In genomic region chr5:181203842-181204560, GRCh38 we compare ENCODE assay signal across 6 cellular contexts. TPM values are rescaled to one million over a fixed set of nuclear protein-coding genes. Genes with fewer than 3 reads are reported as not detected.
DNase-seq lines count a peak whose midpoint lies in the region; ATAC-seq and TF ChIP-seq lines count a peak whose summit lies in the region.

No MANE protein-coding gene starts in this region.

- no peak for DNase-seq in DND-41
- no peak for DNase-seq in activated naive CD8-positive, alpha-beta T cell treated with anti-CD3 and anti-CD28 coated beads for 36 hours
- DNase-seq in GM13977 (ENCODE audit: low spot score) = no peak
- no peak for DNase-seq in glomerular visceral epithelial cell (ENCODE audit: extremely low spot score)

- H2AFZ ChIP-seq in DND-41 (ENCODE audit: low read depth, low read length) = peak overlapping the region; percentile 62

- ATAC-seq in DND-41 (ENCODE audit: insufficient read depth, low read depth) (peak; percentile 7; the same call in 1 of the 3 replicates), HG02884 (IDR thresholded peaks at IDR 0.05; ENCODE audit: unreplicated experiment) (no peak)

- peaks cover 38% of the 10 kb centered on the region for H3K27me3 ChIP-seq in DND-41 (ENCODE audit: insufficient read depth, low read length, poor library complexity)
- H3K27me3 ChIP-seq in mucosa of stomach (ENCODE audit: control insufficient read depth, insufficient read depth, low read length) = peaks cover 28% of the 10 kb centered on the region

- no peaks in the 10 kb centered on the region for H3K79me2 ChIP-seq in DND-41 (ENCODE audit: insufficient read depth, low read length)

- H3K27ac ChIP-seq in DND-41 (ENCODE audit: low read length) = no peak overlapping the region

- 0 out of 2 replicates have a peak, but pooled peaks cover 3% of the 10 kb centered on the region for H4K20me1 ChIP-seq in DND-41 (ENCODE audit: insufficient read depth, low read length)

- peak overlapping the region; percentile 80 for H3K4me3 Mint-ChIP-seq in activated naive CD8-positive, alpha-beta T cell treated with anti-CD3 and anti-CD28 coated beads for 36 hours

- H3K9me3 ChIP-seq in DND-41 (ENCODE audit: insufficient read depth, low read length, severe bottlenecking) (no peaks in the 10 kb centered on the region), mucosa of stomach (ENCODE audit: control insufficient read depth, low read length) (no peaks in the 10 kb centered on the region)

- H3K9ac ChIP-seq in DND-41 (ENCODE audit: low read depth, low read length) (peak overlapping the region; percentile 58), mucosa of stomach (ENCODE audit: low read length) (peak overlapping the region; percentile 40)

- H3K4me1 Mint-ChIP-seq in activated naive CD8-positive, alpha-beta T cell treated with anti-CD3 and anti-CD28 coated beads for 36 hours = peaks cover 24% of the 10 kb centered on the region

- H3K36me3 ChIP-seq in DND-41 (ENCODE audit: insufficient read depth, low read length) (no peaks in the 10 kb centered on the region), mucosa of stomach (ENCODE audit: control insufficient read depth, insufficient read depth, low read length) (no peaks in the 10 kb centered on the region)

- no peak overlapping the region for H3K27ac Mint-ChIP-seq in activated naive CD8-positive, alpha-beta T cell treated with anti-CD3 and anti-CD28 coated beads for 36 hours

- peak overlapping the region; percentile 73 for H3K4me2 ChIP-seq in DND-41 (ENCODE audit: insufficient read depth, low read length)

- peak overlapping the region in 1 of 2 experiments; percentile 64; a peak in 2 of 4 replicates for H3K4me3 ChIP-seq in DND-41 (ENCODE audit: low read depth in 1 of 2, low read length in 2 of 2)
- peak overlapping the region; percentile 2 for H3K4me3 ChIP-seq in mucosa of stomach (ENCODE audit: low read length)

- in situ Hi-C loops in GM13977 (cut with MboI; ENCODE audit: low pct_unique_long_range_greater_than_20kb, low sequenced_read_pairs, unreplicated experiment) = no loop called here

- TF ChIP-seq CTCF in DND-41 (IDR thresholded peaks at IDR 0.05; ENCODE audit: borderline replicate concordance, extremely low read depth, low read length, poor library complexity, severe bottlenecking) = no peak
- no peak for TF ChIP-seq CTCF in GM13977 (IDR thresholded peaks at IDR 0.05; ENCODE audit: extremely low read depth, insufficient read depth, missing control alignments)

- H3K4me1 ChIP-seq in DND-41 (ENCODE audit: insufficient read depth, low read length) (peaks cover 49% of the 10 kb centered on the region), mucosa of stomach (ENCODE audit: control insufficient read depth, insufficient read depth, low read length) (peaks cover 37% of the 10 kb centered on the region)

- H3K9me3 Mint-ChIP-seq in activated naive CD8-positive, alpha-beta T cell treated with anti-CD3 and anti-CD28 coated beads for 36 hours = peaks cover 3% of the 10 kb centered on the region

- peaks cover 34% of the 10 kb centered on the region for H3K27me3 Mint-ChIP-seq in activated naive CD8-positive, alpha-beta T cell treated with anti-CD3 and anti-CD28 coated beads for 36 hours

- peaks cover 8% of the 10 kb centered on the region for H3K36me3 Mint-ChIP-seq in activated naive CD8-positive, alpha-beta T cell treated with anti-CD3 and anti-CD28 coated beads for 36 hours

RNA-seq across cellular contexts. Expression of gene TRIM7, which starts 1.0 kb away (rescaled TPM):
- under 1 TPM; 0.62 to 0.68 TPM for total RNA-seq in activated naive CD8-positive, alpha-beta T cell treated with anti-CD3 and anti-CD28 coated beads for 36 hours

RNA-seq across cellular contexts. Expression of gene TRIM41, which starts 19.1 kb away (rescaled TPM):
- 10 to 100 TPM; 34.2 to 37.6 TPM for total RNA-seq in activated naive CD8-positive, alpha-beta T cell treated with anti-CD3 and anti-CD28 coated beads for 36 hours

RNA-seq across cellular contexts. Expression of gene RACK1, which starts 39.7 kb away (rescaled TPM):
- total RNA-seq in activated naive CD8-positive, alpha-beta T cell treated with anti-CD3 and anti-CD28 coated beads for 36 hours = 1,000 to 10,000 TPM; 2,517 to 2,594 TPM

RNA-seq across cellular contexts. Expression of gene OR2V2, which starts 56.6 kb away (rescaled TPM):
- not detected for total RNA-seq in activated naive CD8-positive, alpha-beta T cell treated with anti-CD3 and anti-CD28 coated beads for 36 hours

RNA-seq across cellular contexts. Expression of gene TRIM52, which starts 56.9 kb away (rescaled TPM):
- 10 to 100 TPM in 1 of 2 experiments, 1 to 10 TPM in 1; 9.6 to 11.2 TPM for total RNA-seq in activated naive CD8-positive, alpha-beta T cell treated with anti-CD3 and anti-CD28 coated beads for 36 hours
